ENCODE assay signal across 9 cellular contexts in genomic region chr12:575948-576612, GRCh38.
A peak's percentile ranks its signal among the peaks of the same experiment; 100 is the strongest.
DNase-seq lines count a peak whose midpoint lies in the region; ATAC-seq, FAIRE-seq and TF ChIP-seq lines count a peak whose summit lies in the region.
"Had no signal": no experiment of that assay in that cellular context is flagged by ENCODE, and none has a peak within 500 bp of the region (broad histone marks: within the 10 kb centered on the region; RNA-seq: fewer than 3 reads in every experiment).

No MANE protein-coding gene starts in this region.

- H3K4me3 ChIP-seq in CD8-positive, alpha-beta memory T cell (ENCODE audit: low read length): peak overlapping the region; percentile 30
- H3K4me3 ChIP-seq in astrocyte (ENCODE audit: insufficient read depth, low read depth, low read length): no peak overlapping the region
- no peak overlapping the region for H3K4me3 ChIP-seq in hepatocyte
- peak overlapping the region in 2 of 4 donors; percentile 12 to 13 for H3K4me3 ChIP-seq in sigmoid colon

- POLR2A ChIA-PET in CD8-positive, alpha-beta memory T cell (lab: Charles Lee): interaction anchor here (0.7 to 1.5 kb wide), 3 partner anchors 67 to 180 kb away, joined by 3 to 7 read pairs (median 3); partner anchors contain the start of gene WNK1

- H3K9ac ChIP-seq in astrocyte (ENCODE audit: low read length): no peak overlapping the region

- peak; percentile 76 to 82 (median 79) for DNase-seq in CD8-positive, alpha-beta memory T cell
- peak; percentile 62 for DNase-seq in NCI-H1105 treated with DMSO at 0.1 percent for 48 hours (lab: John Stamatoyannopoulos, UW)
- DNase-seq in T-helper 2 cell treated with Interferon-gamma antibody and Interleukin-4, amounts not matched to agents 5 μg/mL and 100 μg/mL, for 36 hours (ENCODE audit: low spot score): peak; percentile 82
- DNase-seq in astrocyte (ENCODE audit: low read depth): no peak
- DNase-seq in hepatocyte (ENCODE audit: low spot score): peak; percentile 86
- DNase-seq in sigmoid colon: peak; percentile 87

- no peaks in the 10 kb centered on the region for H3K36me3 Mint-ChIP-seq in CD8-positive, alpha-beta memory T cell
- H3K36me3 Mint-ChIP-seq in T-helper 2 cell treated with Interferon-gamma antibody and Interleukin-4, amounts not matched to agents 5 μg/mL and 100 μg/mL, for 36 hours (ENCODE audit: low read depth): peaks cover 6% of the 10 kb centered on the region
- no peaks in the 10 kb centered on the region for H3K36me3 Mint-ChIP-seq in astrocyte (ENCODE audit: low read depth, unreplicated experiment)

- H3K27ac ChIP-seq in CD8-positive, alpha-beta memory T cell (ENCODE audit: low read depth, low read length): no peak overlapping the region
- no peak overlapping the region for H3K27ac ChIP-seq in astrocyte (ENCODE audit: low read depth, low read length)
- peak overlapping the region; percentile 75 for H3K27ac ChIP-seq in hepatocyte
- H3K27ac ChIP-seq in sigmoid colon: peak overlapping the region; percentile 52 to 64 (median 64)

- peak overlapping the region; percentile 69 for H2AFZ ChIP-seq in astrocyte (ENCODE audit: low read depth, low read length)
- peak overlapping the region; percentile 72 for H2AFZ ChIP-seq in hepatocyte

- H3K9me2 ChIP-seq in hepatocyte (replicated peaks; ENCODE audit: insufficient read depth): no peaks in the 10 kb centered on the region

- ATAC-seq in GM21619 (IDR thresholded peaks at IDR 0.05; ENCODE audit: unreplicated experiment) (peak; percentile 64), GM19328 (IDR thresholded peaks at IDR 0.05; ENCODE audit: unreplicated experiment) (no peak)

- H4K20me1 ChIP-seq in astrocyte (ENCODE audit: insufficient read depth, low read length): no peaks in the 10 kb centered on the region
- H4K20me1 ChIP-seq in hepatocyte (ENCODE audit: insufficient read depth, poor library complexity, severe bottlenecking): no peaks in the 10 kb centered on the region

- 20% methylated on average over 37 of the region's 39 CpGs for WGBS in hepatocyte (ENCODE audit: low lambda C conversion rate, missing lambda C conversion rate)
- WGBS in sigmoid colon, 2 donors: 5 to 8% methylated on average over 39 of the region's 39 CpGs

- peaks cover 14% of the 10 kb centered on the region for H3K4me1 ChIP-seq in CD8-positive, alpha-beta memory T cell (ENCODE audit: insufficient read depth, low read length)
- H3K4me1 ChIP-seq in astrocyte (ENCODE audit: insufficient read depth, low read length): peaks cover 13% of the 10 kb centered on the region
- peaks cover 43% of the 10 kb centered on the region for H3K4me1 ChIP-seq in hepatocyte (ENCODE audit: insufficient read depth)
- peaks cover 0 to 34% (median 30%) of the 10 kb centered on the region in 4 donors for H3K4me1 ChIP-seq in sigmoid colon

- no peaks in the 10 kb centered on the region for H3K36me3 ChIP-seq in CD8-positive, alpha-beta memory T cell (ENCODE audit: insufficient read depth, low read length)
- H3K36me3 ChIP-seq in astrocyte (ENCODE audit: insufficient read depth, low read length) (no peaks in the 10 kb centered on the region), hepatocyte (replicated peaks; ENCODE audit: insufficient read depth, low read depth) (no peaks in the 10 kb centered on the region), sigmoid colon (no peaks in the 10 kb centered on the region)

- TF ChIP-seq POLR2A in sigmoid colon (IDR thresholded peaks at IDR 0.05): no peak

- peaks cover 13 to 21% (median 16%) of the 10 kb centered on the region in 3 donors for H3K4me1 Mint-ChIP-seq in CD8-positive, alpha-beta memory T cell
- peaks cover 19% of the 10 kb centered on the region for H3K4me1 Mint-ChIP-seq in T-helper 2 cell treated with Interferon-gamma antibody and Interleukin-4, amounts not matched to agents 5 μg/mL and 100 μg/mL, for 36 hours (ENCODE audit: low read depth)
- peaks cover 18% of the 10 kb centered on the region for H3K4me1 Mint-ChIP-seq in astrocyte (ENCODE audit: low read depth, unreplicated experiment)

- TF ChIP-seq CTCF in astrocyte (IDR thresholded peaks at IDR 0.05; ENCODE audit: insufficient read depth, low read depth, low read length) (peak; percentile 82), hepatocyte (IDR thresholded peaks at IDR 0.05; ENCODE audit: poor library complexity) (peak; percentile 98), sigmoid colon (IDR thresholded peaks at IDR 0.05) (peak; percentile 94 to 99 (median 97))

- no peaks in the 10 kb centered on the region for H3K9me3 Mint-ChIP-seq in CD8-positive, alpha-beta memory T cell
- H3K9me3 Mint-ChIP-seq in T-helper 2 cell treated with Interferon-gamma antibody and Interleukin-4, amounts not matched to agents 5 μg/mL and 100 μg/mL, for 36 hours: no peaks in the 10 kb centered on the region
- peaks cover 8% of the 10 kb centered on the region for H3K9me3 Mint-ChIP-seq in astrocyte (ENCODE audit: unreplicated experiment)

- H3K9me3 ChIP-seq in CD8-positive, alpha-beta memory T cell (ENCODE audit: low read length): no peaks in the 10 kb centered on the region
- no peaks in the 10 kb centered on the region for H3K9me3 ChIP-seq in astrocyte (ENCODE audit: insufficient read depth, low read depth, low read length)
- H3K9me3 ChIP-seq in hepatocyte (ENCODE audit: low read depth): no peaks in the 10 kb centered on the region
- H3K9me3 ChIP-seq in sigmoid colon: no peaks in the 10 kb centered on the region

- CTCF ChIA-PET in CD8-positive, alpha-beta memory T cell (lab: Charles Lee): interaction anchor here (0.8 to 4.3 kb wide), 53 partner anchors 10 to 1007 kb away, joined by 3 to 66 read pairs (median 4); partner anchors contain the start of genes RAD52 and WNK1

- H3K27me3 ChIP-seq in CD8-positive, alpha-beta memory T cell (ENCODE audit: insufficient read depth, low read length, poor library complexity, severe bottlenecking): no peaks in the 10 kb centered on the region
- H3K27me3 ChIP-seq in astrocyte (ENCODE audit: insufficient read depth, low read length) (no peaks in the 10 kb centered on the region), hepatocyte (no peaks in the 10 kb centered on the region), sigmoid colon (no peaks in the 10 kb centered on the region)

- intact Hi-C loops in sigmoid colon (cut with DNase I): loop anchor here (1.0 to 10.0 kb wide), 3 partner anchors 238 to 1019 kb away; partner anchors contain the start of gene FBXL14

- H3K27ac Mint-ChIP-seq in CD8-positive, alpha-beta memory T cell: peak overlapping the region in 5 of 8 donors; percentile 51 to 79 (median 68)
- H3K27ac Mint-ChIP-seq in T-helper 2 cell treated with Interferon-gamma antibody and Interleukin-4, amounts not matched to agents 5 μg/mL and 100 μg/mL, for 36 hours: peak overlapping the region; percentile 83
- H3K27ac Mint-ChIP-seq in astrocyte (ENCODE audit: unreplicated experiment): no peak overlapping the region

- H3K79me2 ChIP-seq in astrocyte (ENCODE audit: insufficient read depth, low read length) (no peaks in the 10 kb centered on the region), hepatocyte (no peaks in the 10 kb centered on the region)

- H3K4me2 ChIP-seq in astrocyte (ENCODE audit: low read length): peak overlapping the region; percentile 33
- peak overlapping the region; percentile 62 for H3K4me2 ChIP-seq in hepatocyte

- no peak for TF ChIP-seq EP300 in sigmoid colon (IDR thresholded peaks at IDR 0.05)

- no peak for FAIRE-seq in astrocyte (lab: Jason Lieb, UNC)
- FAIRE-seq: endometrium had no signal

- peak overlapping the region; percentile 38 to 85 (median 64) for H3K4me3 Mint-ChIP-seq in CD8-positive, alpha-beta memory T cell
- no peak overlapping the region for H3K4me3 Mint-ChIP-seq in T-helper 2 cell treated with Interferon-gamma antibody and Interleukin-4, amounts not matched to agents 5 μg/mL and 100 μg/mL, for 36 hours
- H3K4me3 Mint-ChIP-seq in astrocyte (ENCODE audit: unreplicated experiment): no peak overlapping the region

- H3K27me3 Mint-ChIP-seq in CD8-positive, alpha-beta memory T cell: peaks cover 0 to 2% of the 10 kb centered on the region in 2 donors
- no peaks in the 10 kb centered on the region for H3K27me3 Mint-ChIP-seq in T-helper 2 cell treated with Interferon-gamma antibody and Interleukin-4, amounts not matched to agents 5 μg/mL and 100 μg/mL, for 36 hours (ENCODE audit: low read depth)
- peaks cover 11% of the 10 kb centered on the region for H3K27me3 Mint-ChIP-seq in astrocyte (ENCODE audit: low read depth, unreplicated experiment)

Comparison
In these comparisons a context has a peak if more than half of its experiments do, and no peak if none do; other contexts are left out.
1. H3K27ac ChIP-seq: peak in hepatocyte (single experiment) and sigmoid colon (4 of 4); none in CD8-positive, alpha-beta memory T cell (single experiment) and astrocyte (single experiment).
2. H3K4me3 Mint-ChIP-seq: peak in CD8-positive, alpha-beta memory T cell (7 of 7); none in T-helper 2 cell treated with Interferon-gamma antibody and Interleukin-4, amounts not matched to agents 5 μg/mL and 100 μg/mL, for 36 hours (single experiment) and astrocyte (single experiment).
3. Peak in every context shown above with its lines, with median percentiles within 50 percentile points of each other: CTCF ChIP-seq.